Comparison of ENCODE assay signal across 8 cellular contexts in the genomic region with DNA sequence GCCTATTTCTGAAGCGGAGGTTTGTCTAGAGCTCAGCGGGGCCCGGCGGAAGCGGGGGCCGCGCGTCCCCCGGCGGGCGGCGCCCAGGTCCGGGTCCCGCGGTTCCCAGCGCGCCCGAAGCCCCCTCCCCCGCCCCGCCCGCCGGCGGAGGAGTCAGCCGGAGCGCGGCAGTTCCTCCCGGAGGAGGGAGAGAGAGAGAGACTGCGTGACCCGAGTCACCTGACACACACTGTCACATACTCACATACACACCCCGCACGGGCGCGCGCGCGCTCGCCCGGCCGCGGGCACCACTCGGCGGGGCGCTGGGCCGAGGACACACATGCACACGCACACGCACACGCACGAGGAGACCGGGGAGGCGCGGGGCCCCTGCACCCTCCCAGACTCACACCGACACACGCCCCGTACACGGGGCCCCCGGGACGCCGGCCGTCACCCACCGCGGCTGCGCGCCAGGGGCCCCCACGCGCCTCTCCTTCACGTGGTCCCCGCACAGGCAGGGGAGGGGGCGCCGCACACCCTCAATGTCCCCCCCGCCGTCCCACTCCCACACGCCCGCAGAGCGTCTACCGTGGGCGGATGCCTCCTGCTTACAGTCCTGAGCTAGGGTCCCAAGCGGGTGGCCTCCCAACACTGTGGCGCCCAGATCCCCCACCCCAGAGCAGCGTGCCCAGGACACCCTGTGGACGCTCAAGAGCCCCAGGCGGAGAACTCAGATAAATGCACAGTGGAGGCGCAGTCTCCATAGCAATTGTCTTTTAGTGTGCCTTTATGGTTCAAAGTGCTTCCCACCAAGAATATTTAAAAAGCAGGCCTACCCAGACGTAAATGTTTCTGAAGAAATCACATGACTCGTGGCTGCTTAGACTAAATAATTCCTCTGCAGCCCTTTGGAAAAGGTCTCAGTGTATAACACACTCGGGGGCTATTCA. TPM values are rescaled to one million over a fixed set of nuclear protein-coding genes. Genes with fewer than 3 reads are reported as not detected.
A peak's percentile ranks its signal among the peaks of the same experiment; 100 is the strongest.
DNase-seq lines count a peak whose midpoint lies in the region; ATAC-seq and TF ChIP-seq lines count a peak whose summit lies in the region.

A gene with protein sequence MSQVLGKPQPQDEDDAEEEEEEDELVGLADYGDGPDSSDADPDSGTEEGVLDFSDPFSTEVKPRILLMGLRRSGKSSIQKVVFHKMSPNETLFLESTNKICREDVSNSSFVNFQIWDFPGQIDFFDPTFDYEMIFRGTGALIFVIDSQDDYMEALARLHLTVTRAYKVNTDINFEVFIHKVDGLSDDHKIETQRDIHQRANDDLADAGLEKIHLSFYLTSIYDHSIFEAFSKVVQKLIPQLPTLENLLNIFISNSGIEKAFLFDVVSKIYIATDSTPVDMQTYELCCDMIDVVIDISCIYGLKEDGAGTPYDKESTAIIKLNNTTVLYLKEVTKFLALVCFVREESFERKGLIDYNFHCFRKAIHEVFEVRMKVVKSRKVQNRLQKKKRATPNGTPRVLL (minus strand): TSS at position 203 of the 935 bp plus-strand sequence. CDS start 280 bp downstream, outside the sequence.

- no peaks in the 10 kb centered on the region for H3K9me2 ChIP-seq in DOHH2 (replicated peaks; ENCODE audit: control insufficient read depth, low read length)
- H3K9me2 ChIP-seq in SK-N-SH: no peaks in the 10 kb centered on the region

- H3K4me1 ChIP-seq in DOHH2 (ENCODE audit: control insufficient read depth, low read length) (peaks cover 35% of the 10 kb centered on the region), KMS-11 (ENCODE audit: low read depth, poor library complexity, severe bottlenecking) (peaks cover 19% of the 10 kb centered on the region), SK-N-SH (ENCODE audit: control insufficient read depth in 1 of 2, insufficient read depth in 2 of 2, low read depth in 1 of 2, low read length in 1 of 2) (peaks cover 0 to 12% of the 10 kb centered on the region in 2 experiments; a peak in 1 of 4 replicates), left ventricle myocardium inferior (peaks cover 56% of the 10 kb centered on the region), prostate gland (replicated peaks) (no peaks in the 10 kb centered on the region)

- WGBS in SK-N-SH (ENCODE audit: low lambda C conversion rate): 0% methylated on average over 8 of the region's 85 CpGs
- 1% methylated on average over 66 of the region's 85 CpGs for WGBS in prostate gland

- DNase-seq in SK-N-SH (peak; percentile 91), left ventricle myocardium inferior (peak; percentile 78), prostate gland (ENCODE audit: low spot score) (peak; percentile 77), RKO (ENCODE audit: low spot score) (no peak)
- peak; percentile 36 for DNase-seq in activated naive CD8-positive, alpha-beta T cell treated with anti-CD3 and anti-CD28 coated beads, Interleukin-2, amount 50 U/mL, for 16 hours (ENCODE audit: low read depth, low spot score)

- H3K9ac ChIP-seq in KMS-11 (peak within 1 kb of the TSS; percentile 81), SK-N-SH (no peak within 1 kb of the TSS)

- peak within 1 kb of the TSS; percentile 98 for H3K4me2 ChIP-seq in DOHH2 (ENCODE audit: low read length)
- H3K4me2 ChIP-seq in KMS-11: peak within 1 kb of the TSS; percentile 88
- peak within 1 kb of the TSS; percentile 87 for H3K4me2 ChIP-seq in SK-N-SH

- H3K4me3 ChIP-seq in DOHH2 (ENCODE audit: low read length): peak within 1 kb of the TSS; percentile 89
- H3K4me3 ChIP-seq in KMS-11 (IDR thresholded peaks at IDR 0.05; ENCODE audit: insufficient read depth, low read depth, low read length): no peak within 1 kb of the TSS
- peak within 1 kb of the TSS; percentile 63 to 66 for H3K4me3 ChIP-seq in SK-N-SH (ENCODE audit: low read depth in 2 of 2, low read length in 1 of 2)
- H3K4me3 ChIP-seq in left ventricle myocardium inferior: peak within 1 kb of the TSS; percentile 88
- peak within 1 kb of the TSS; percentile 79 to 82 for H3K4me3 ChIP-seq in prostate gland

- peak; percentile 77 for ATAC-seq in GM21717 (IDR thresholded peaks at IDR 0.05; ENCODE audit: unreplicated experiment)

- TF ChIP-seq RAD21 in SK-N-SH (IDR thresholded peaks at IDR 0.05; ENCODE audit: low read length): no peak

- H3K27me3 ChIP-seq in DOHH2 (ENCODE audit: control insufficient read depth, low read length) (peaks cover 84% of the 10 kb centered on the region), KMS-11 (ENCODE audit: insufficient read depth, low read depth) (no peaks in the 10 kb centered on the region), SK-N-SH (ENCODE audit: insufficient read depth) (peaks cover 40% of the 10 kb centered on the region; the same call in 1 of the 2 replicates), left ventricle myocardium inferior (ENCODE audit: low read depth) (peaks cover 8% of the 10 kb centered on the region), prostate gland (replicated peaks; ENCODE audit: insufficient read depth) (no peaks in the 10 kb centered on the region)

- H3K27ac ChIP-seq in DOHH2 (ENCODE audit: low read depth, low read length): no peak within 1 kb of the TSS
- H3K27ac ChIP-seq in KMS-11: peak within 1 kb of the TSS; percentile 18; the same call in 1 of the 2 replicates
- peak within 1 kb of the TSS in 1 of 2 experiments; percentile 28; a peak in 1 of 4 replicates for H3K27ac ChIP-seq in SK-N-SH (ENCODE audit: low read depth in 2 of 2, low read length in 1 of 2)
- H3K27ac ChIP-seq in left ventricle myocardium inferior (replicated peaks): peak within 1 kb of the TSS; percentile 91
- peak within 1 kb of the TSS; percentile 77 to 84 for H3K27ac ChIP-seq in prostate gland

- H4K20me1 ChIP-seq in DOHH2 (ENCODE audit: control insufficient read depth, insufficient read depth, low read depth, low read length) (no peaks in the 10 kb centered on the region), KMS-11 (ENCODE audit: insufficient read depth) (no peaks in the 10 kb centered on the region), SK-N-SH (ENCODE audit: insufficient read depth) (no peaks in the 10 kb centered on the region)

- TF ChIP-seq EP300 in SK-N-SH (IDR thresholded peaks at IDR 0.05; ENCODE audit: borderline replicate concordance in 1 of 2, low read depth in 1 of 2, low read length in 1 of 2): no peak

- POLR2A ChIA-PET in SK-N-SH (lab: Yijun Ruan, JAX): no interaction called here

- CTCF ChIA-PET in SK-N-SH (lab: Yijun Ruan, JAX): interaction anchor here (1.1 to 10.6 kb wide), 5 partner anchors 20 to 45 kb away, joined by 3 to 70 read pairs (median 5); no protein-coding TSS in a partner anchor

- intact Hi-C loops in left ventricle myocardium inferior (cut with micrococcal nuclease) (no loop called here), prostate gland (cut with DNase I) (no loop called here)

- H3K36me3 ChIP-seq in DOHH2 (ENCODE audit: control insufficient read depth, low read length) (no peaks in the 10 kb centered on the region), KMS-11 (ENCODE audit: insufficient read depth) (no peaks in the 10 kb centered on the region), SK-N-SH (replicated peaks in 1 of 2; ENCODE audit: control insufficient read depth in 1 of 2, insufficient read depth in 2 of 2, low read length in 1 of 2) (no peaks in the 10 kb centered on the region), left ventricle myocardium inferior (no peaks in the 10 kb centered on the region), prostate gland (no peaks in the 10 kb centered on the region)

- H3K9me3 ChIP-seq in DOHH2 (ENCODE audit: control insufficient read depth, insufficient read depth, low read length) (no peaks in the 10 kb centered on the region), SK-N-SH (no peaks in the 10 kb centered on the region), left ventricle myocardium inferior (replicated peaks) (no peaks in the 10 kb centered on the region), prostate gland (no peaks in the 10 kb centered on the region)

- H3F3A ChIP-seq in DOHH2 (ENCODE audit: control insufficient read depth, insufficient read depth) (peaks cover 16% of the 10 kb centered on the region), SK-N-SH (replicated peaks; ENCODE audit: insufficient read depth) (peaks cover 8% of the 10 kb centered on the region)

- TF ChIP-seq CTCF in DOHH2 (IDR thresholded peaks at IDR 0.05; ENCODE audit: low read depth, low read length, poor library complexity, severe bottlenecking) (no peak), KMS-11 (conservative IDR thresholded peaks at IDR 0.05; ENCODE audit: low read depth, low read length) (no peak), SK-N-SH (IDR thresholded peaks at IDR 0.05) (no peak), left ventricle myocardium inferior (IDR thresholded peaks at IDR 0.05; ENCODE audit: borderline replicate concordance) (peak; percentile 19), prostate gland (IDR thresholded peaks at IDR 0.05) (peak in 1 of 4 experiments; percentile 2)

- no peaks in the 10 kb centered on the region for H3K79me2 ChIP-seq in DOHH2 (ENCODE audit: control insufficient read depth, low read length)
- no peaks in the 10 kb centered on the region for H3K79me2 ChIP-seq in KMS-11 (ENCODE audit: insufficient read depth, low read depth)
- no peaks in the 10 kb centered on the region for H3K79me2 ChIP-seq in SK-N-SH (ENCODE audit: insufficient read depth)

- TF ChIP-seq POLR2A in prostate gland (IDR thresholded peaks at IDR 0.05): peak; percentile 67

- H2AFZ ChIP-seq in KMS-11 (ENCODE audit: low read depth): peak within 1 kb of the TSS; percentile 87
- H2AFZ ChIP-seq in SK-N-SH (ENCODE audit: low read depth): peak within 1 kb of the TSS; percentile 71

TF ChIP-seq in SK-N-SH, 30 proteins besides CTCF, POLR2A, EP300 and RAD21:
- no peak for TF ChIP-seq GATA2 (CRISPR knock-in tag; IDR thresholded peaks at IDR 0.05)
- TF ChIP-seq, protein P1, sequence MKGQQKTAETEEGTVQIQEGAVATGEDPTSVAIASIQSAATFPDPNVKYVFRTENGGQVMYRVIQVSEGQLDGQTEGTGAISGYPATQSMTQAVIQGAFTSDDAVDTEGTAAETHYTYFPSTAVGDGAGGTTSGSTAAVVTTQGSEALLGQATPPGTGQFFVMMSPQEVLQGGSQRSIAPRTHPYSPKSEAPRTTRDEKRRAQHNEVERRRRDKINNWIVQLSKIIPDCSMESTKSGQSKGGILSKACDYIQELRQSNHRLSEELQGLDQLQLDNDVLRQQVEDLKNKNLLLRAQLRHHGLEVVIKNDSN (IDR thresholded peaks at IDR 0.05; ENCODE audit: borderline replicate concordance, low read depth): peak; percentile 52; the same call in 1 of the 2 replicates
TF ChIP-seq in SK-N-SH: peak in this region for 1.

RNA-seq across cellular contexts. Expression of the gene that starts here (rescaled TPM):
- 0.05 and 0.07 TPM in 2 replicates for polyA plus RNA-seq in SK-N-SH (2012; rRNA removed)
- polyA plus RNA-seq in SK-N-SH (2012; cell fraction: cytosol; rRNA removed): 0.09 and 0.28 TPM in 2 replicates
- 0.01 and 0.02 TPM in 2 replicates for polyA plus RNA-seq in SK-N-SH (2012; cell fraction: nucleus; rRNA removed)
- 123 TPM for total RNA-seq in left ventricle myocardium inferior
- 10 to 100 TPM; 19.4 to 22.7 TPM for total RNA-seq in prostate gland

Comparison
In these comparisons a context has a peak if more than half of its experiments do, and no peak if none do; other contexts are left out.
1. Peak in DNase-seq, H3K4me3 ChIP-seq and H3K4me2 ChIP-seq in SK-N-SH; RNA of the gene not detected or under 1 TPM.